27 cellular contexts compared by ENCODE assay signal in genomic region chr12:4412462-4412861, GRCh38. TPM values are rescaled to one million over a fixed set of nuclear protein-coding genes. Genes with fewer than 3 reads are reported as not detected.
"Had no signal": no experiment of that assay in that cellular context is flagged by ENCODE, and none has a peak within 500 bp of the region (broad histone marks: within the 10 kb centered on the region; RNA-seq: fewer than 3 reads in every experiment).

No MANE protein-coding gene starts in this region.

- H3K4me3 ChIP-seq: gastroesophageal sphincter, lung, neural progenitor cell, right lobe of liver, skin epidermis, testis, vagina had no signal

- H3K4me1 ChIP-seq: right lobe of liver, testis, vagina had no signal

- FAIRE-seq: astrocyte, islet of Langerhans had no signal

- H3K27me3 ChIP-seq: gastroesophageal sphincter, neural progenitor cell, right lobe of liver, testis, vagina had no signal

- H3K36me3 ChIP-seq: gastroesophageal sphincter, neural progenitor cell, right lobe of liver, vagina had no signal

- H3K9ac ChIP-seq: neural progenitor cell had no signal

- H3K9me3 ChIP-seq: gastroesophageal sphincter, right lobe of liver, testis, vagina had no signal

- H3K27ac ChIP-seq: gastroesophageal sphincter, neural progenitor cell, right lobe of liver, skin epidermis, testis, vagina had no signal

- DNase-seq: activated B cell treated with CpG ODN at 0.5 μM for 24 hours; activated CD4-positive, alpha-beta T cell treated with anti-CD3 and anti-CD28 coated beads for 4 hours; activated CD4-positive, alpha-beta T cell treated with anti-CD3 and anti-CD28 coated beads, Interleukin-2, amount 50 U/mL, for 48 hours; activated CD8-positive, alpha-beta memory T cell treated with anti-CD3 and anti-CD28 coated beads, Interleukin-2, amount 50 U/mL, for 48 hours; activated naive CD4-positive, alpha-beta T cell treated with Interleukin-2 at 50 U/mL for 16 hours; activated naive CD8-positive, alpha-beta T cell treated with anti-CD3 and anti-CD28 coated beads for 36 hours; activated T-cell treated with anti-CD3 and anti-CD28 coated beads, Interleukin-2, amount 50 U/mL, for 48 hours; central memory CD4-positive, alpha-beta T cell; dermis blood vessel endothelial cell; effector CD8-positive, alpha-beta T cell; head of caudate nucleus; hypothalamus; left cardiac atrium; naive thymus-derived CD4-positive, alpha-beta T cell; posterior cingulate gyrus; right lobe of liver; stimulated activated CD4-positive, alpha-beta T cell treated with anti-CD3 and anti-CD28 coated beads, Interleukin-2, amount 100 ng/mL, for 24 hours; testis; trophoblast cell had no signal

RNA-seq across cellular contexts. Expression of gene FGF23, which starts 33.0 kb away (rescaled TPM):
- polyA plus RNA-seq: esophagus; naive thymus-derived CD4-positive, alpha-beta T cell had no signal

RNA-seq across cellular contexts. Expression of gene FGF6, which starts 33.2 kb away (rescaled TPM):
- polyA plus RNA-seq: esophagus; lung; naive thymus-derived CD4-positive, alpha-beta T cell had no signal
